8 cellular contexts compared by ENCODE assay signal in the genomic region with DNA sequence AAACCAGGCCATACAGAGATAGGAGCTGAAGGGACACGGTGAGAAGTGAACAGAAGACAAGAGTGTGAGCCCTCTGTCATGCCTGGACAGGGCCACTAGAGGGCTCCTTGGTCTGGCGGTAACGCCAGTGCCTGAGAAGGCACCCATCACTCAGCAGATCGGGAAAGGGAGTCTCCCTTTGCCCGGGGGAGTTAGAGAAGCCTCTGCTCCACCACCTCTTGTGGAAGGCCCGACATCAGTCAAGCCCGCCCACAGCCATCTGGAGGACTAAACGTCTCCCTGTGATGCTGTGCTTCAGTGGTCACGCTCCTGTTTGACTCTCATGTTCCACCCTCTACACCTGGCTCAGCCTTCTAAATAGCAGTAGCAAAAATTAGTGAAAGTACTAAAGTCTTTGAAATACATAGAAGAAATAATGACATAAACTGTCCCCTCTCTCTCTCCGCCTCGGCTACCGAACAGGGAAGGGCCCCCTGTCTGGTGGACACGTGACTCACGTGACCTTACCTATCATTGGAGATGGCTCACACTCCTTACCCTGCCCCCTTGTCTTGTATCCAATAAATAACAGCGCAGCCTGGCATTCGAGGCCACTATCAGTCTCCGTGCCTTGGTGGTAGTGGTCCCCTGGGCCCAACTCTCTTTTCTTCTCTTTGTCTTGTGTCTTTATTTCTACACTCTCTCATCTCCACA.
DNase-seq lines count a peak whose midpoint lies in the region; ATAC-seq and TF ChIP-seq lines count a peak whose summit lies in the region.

No MANE protein-coding gene starts in this region.

- no peak for ATAC-seq in heart left ventricle
- no peak for ATAC-seq in GM21529 (IDR thresholded peaks at IDR 0.05; ENCODE audit: unreplicated experiment)

- peaks cover 7 to 34% (median 21%) of the 10 kb centered on the region in 7 donors for H3K9me3 Mint-ChIP-seq in CD14-positive monocyte

- peaks cover 0 to 14% (median 0%) of the 10 kb centered on the region in 12 donors for H3K9me3 ChIP-seq in heart left ventricle

- CTCF ChIA-PET in RWPE1 (lab: Yijun Ruan, JAX): interaction anchor here (1.0 to 1.1 kb wide), 2 partner anchors 14 to 26 kb away, joined by 3 read pairs; no protein-coding TSS in a partner anchor

- no peak overlapping the region for H3K27ac ChIP-seq in RWPE1
- H3K27ac ChIP-seq in heart left ventricle: no peak overlapping the region

- POLR2A ChIA-PET in RWPE1 (lab: Yijun Ruan, JAX; ENCODE audit: low non-redundant PET): no interaction called here

- DNase-seq in CD14-positive monocyte (ENCODE audit: low spot score) (no peak), HFF-Myc (ENCODE audit: extremely low read depth, low read depth) (peak; percentile 9), RWPE1 (ENCODE audit: low spot score) (no peak), heart left ventricle (peak in 3 of 5 donors; percentile 24 to 56 (median 38)), skeletal muscle cell (ENCODE audit: low read depth) (peak; percentile 11), GOT3 (lab: John Stamatoyannopoulos, UW) (no peak)
- DNase-seq in activated T-helper 9 cell treated with anti-CD3 and anti-CD28 coated beads, Interleukin-2, amount 50 U/mL, for 16 hours (ENCODE audit: low read depth): peak; percentile 43

- WGBS in heart left ventricle, 4 donors: 29 to 39% (median 32%) methylated on average over 16 to 17 of the region's 17 CpGs

- H3K36me3 ChIP-seq in heart left ventricle: no peaks in the 10 kb centered on the region

- no peak for TF ChIP-seq POLR2A in heart left ventricle (IDR thresholded peaks at IDR 0.05)

- H3K27me3 ChIP-seq in heart left ventricle: peaks cover 0 to 70% (median 11%) of the 10 kb centered on the region in 9 donors

- peaks cover 5% of the 10 kb centered on the region for H3K4me1 Mint-ChIP-seq in CD14-positive monocyte

- intact Hi-C loops in CD14-positive monocyte (cut with micrococcal nuclease) (no loop called here), heart left ventricle (cut with DNase I) (no loop called here)

- no peaks in the 10 kb centered on the region for H3K4me1 ChIP-seq in heart left ventricle

- H3K27me3 Mint-ChIP-seq in CD14-positive monocyte (ENCODE audit: low read depth in 3 of 3): peaks cover 55 to 83% (median 60%) of the 10 kb centered on the region in 3 donors

- H3K27ac Mint-ChIP-seq in CD14-positive monocyte: peak overlapping the region in 1 of 7 donors; percentile 64

- peak overlapping the region in 1 of 2 donors; percentile 53 for H3K4me3 Mint-ChIP-seq in CD14-positive monocyte

- TF ChIP-seq CTCF in CD14-positive monocyte (IDR thresholded peaks at IDR 0.05) (peak; percentile 92), HFF-Myc (IDR thresholded peaks at IDR 0.05; ENCODE audit: low read depth, low read length, missing control alignments) (peak; percentile 84), RWPE1 (conservative IDR thresholded peaks at IDR 0.05; ENCODE audit: low read depth) (peak; percentile 84), heart left ventricle (IDR thresholded peaks at IDR 0.05) (peak; percentile 45 to 85 (median 68))

- H3K4me3 ChIP-seq in HFF-Myc (replicated peaks; ENCODE audit: low read depth, low read length): no peak overlapping the region
- H3K4me3 ChIP-seq in heart left ventricle: no peak overlapping the region
- no peak overlapping the region for H3K4me3 ChIP-seq in skeletal muscle cell (ENCODE audit: low read depth, low read length)

- no peaks in the 10 kb centered on the region for H3K36me3 Mint-ChIP-seq in CD14-positive monocyte

Comparison
In these comparisons a context has a peak if more than half of its experiments do, and no peak if none do; other contexts are left out.
1. DNase-seq: peak in HFF-Myc (single experiment), activated T-helper 9 cell treated with anti-CD3 and anti-CD28 coated beads, Interleukin-2, amount 50 U/mL, for 16 hours (single experiment), heart left ventricle (3 of 5) and skeletal muscle cell (single experiment); none in CD14-positive monocyte (single experiment), RWPE1 (single experiment) and GOT3 (single experiment).
2. Peak in every context shown above with its lines, with median percentiles within 50 percentile points of each other: CTCF ChIP-seq.